Comparison of ENCODE assay signal across 8 cellular contexts in genomic region chr14:67571275-67571990, GRCh38. TPM values are rescaled to one million over a fixed set of nuclear protein-coding genes. Genes with fewer than 3 reads are reported as not detected.
DNase-seq lines count a peak whose midpoint lies in the region; ATAC-seq, FAIRE-seq and TF ChIP-seq lines count a peak whose summit lies in the region.

No MANE protein-coding gene starts in this region.

- no peaks in the 10 kb centered on the region; the same call in 1 of the 2 replicates for H3K36me3 ChIP-seq in RWPE2 (ENCODE audit: low read depth)
- H3K36me3 ChIP-seq in parathyroid adenoma (ENCODE audit: control insufficient read depth, insufficient read depth, low read length) = no peaks in the 10 kb centered on the region
- peaks cover 0 to 21% (median 0%) of the 10 kb centered on the region in 3 donors for H3K36me3 ChIP-seq in tibial nerve

- TF ChIP-seq POLR2A in tibial nerve (IDR thresholded peaks at IDR 0.05) = no peak

- H3K9me3 ChIP-seq in RWPE2 (ENCODE audit: severe bottlenecking) (no peaks in the 10 kb centered on the region), parathyroid adenoma (ENCODE audit: control insufficient read depth, low read length) (no peaks in the 10 kb centered on the region), tibial nerve (no peaks in the 10 kb centered on the region)

- peak overlapping the region; percentile 42 for H2AFZ ChIP-seq in parathyroid adenoma

- no peak overlapping the region for H3K4me3 ChIP-seq in RWPE2 (ENCODE audit: severe bottlenecking)
- H3K4me3 ChIP-seq in parathyroid adenoma (ENCODE audit: low read depth, low read length) = no peak overlapping the region
- H3K4me3 ChIP-seq in tibial nerve = no peak overlapping the region

- DNase-seq in activated gamma-delta T cell treated with Interleukin-2 at 50 U/mL for 16 hours = peak; percentile 70
- no peak for DNase-seq in activated gamma-delta T cell (lab: John Stamatoyannopoulos, UW)
- DNase-seq in HuH-7.5 (ENCODE audit: low spot score) = peak; percentile 71
- DNase-seq in RWPE2 (ENCODE audit: low spot score) = no peak
- DNase-seq in activated T-helper 9 cell treated with anti-CD3 and anti-CD28 coated beads, Interleukin-2, amount 50 U/mL, for 16 hours (ENCODE audit: low read depth) = peak; percentile 49
- DNase-seq in frontal cortex (ENCODE audit: low spot score in 2 of 2) = peak; percentile 54 to 65
- peak; percentile 54 to 81 for DNase-seq in tibial nerve (ENCODE audit: low spot score in 2 of 2)

- no peak for TF ChIP-seq EP300 in tibial nerve (IDR thresholded peaks at IDR 0.05)

- no peak for FAIRE-seq in frontal cortex (lab: Jason Lieb, UNC)

- no peak overlapping the region for H3K27ac ChIP-seq in RWPE2 (ENCODE audit: poor library complexity, severe bottlenecking)
- H3K27ac ChIP-seq in parathyroid adenoma = no peak overlapping the region
- no peak overlapping the region for H3K27ac ChIP-seq in tibial nerve

- peak; percentile 80 for ATAC-seq in RWPE2 (ENCODE audit: low read depth)

- H3K79me2 ChIP-seq in parathyroid adenoma = no peaks in the 10 kb centered on the region

- H3K9ac ChIP-seq in parathyroid adenoma = no peak overlapping the region

- WGBS in tibial nerve, 2 donors = 43 to 45% methylated on average over 13 of the region's 14 CpGs

- H3K4me2 ChIP-seq in parathyroid adenoma (ENCODE audit: low read length) = no peak overlapping the region

- TF ChIP-seq CTCF in RWPE2 (IDR thresholded peaks at IDR 0.05; ENCODE audit: poor library complexity, severe bottlenecking) = peak; percentile 98
- peak; percentile 91 for TF ChIP-seq CTCF in parathyroid adenoma (IDR thresholded peaks at IDR 0.05)
- TF ChIP-seq CTCF in tibial nerve (IDR thresholded peaks at IDR 0.05) = peak; percentile 72 to 87 (median 81)

- H3K4me1 ChIP-seq in RWPE2 (ENCODE audit: insufficient read depth, poor library complexity, severe bottlenecking) (peaks cover 11% of the 10 kb centered on the region), parathyroid adenoma (peaks cover 18% of the 10 kb centered on the region), tibial nerve (no peaks in the 10 kb centered on the region)

- H3K27me3 ChIP-seq in RWPE2 (ENCODE audit: insufficient read depth, poor library complexity, severe bottlenecking) (no peaks in the 10 kb centered on the region), parathyroid adenoma (ENCODE audit: control insufficient read depth, insufficient read depth, low read length) (no peaks in the 10 kb centered on the region), tibial nerve (no peaks in the 10 kb centered on the region)

RNA-seq across cellular contexts. Expression of gene PIGH, which starts 28.6 kb away (rescaled TPM):
- 29.8 TPM for total RNA-seq in frontal cortex
- 10 to 100 TPM; 19.2 to 48.8 (median 23.8) TPM for total RNA-seq in tibial nerve

RNA-seq across cellular contexts. Expression of gene PLEKHH1, which starts 38.3 kb away (rescaled TPM):
- total RNA-seq in frontal cortex (7.3 TPM), tibial nerve (10 to 100 TPM in 1 of 4 donors, 1 to 10 TPM in 3; 2.4 to 10.2 (median 4.6) TPM)

RNA-seq across cellular contexts. Expression of gene ARG2, which starts 48.3 kb away (rescaled TPM):
- total RNA-seq in frontal cortex (59.1 TPM), tibial nerve (10 to 100 TPM in 1 of 4 donors, 1 to 10 TPM in 2, under 1 TPM in 1; 0.44 to 21.3 (median 2.6) TPM)

Comparison
In these comparisons a context has a peak if more than half of its experiments do, and no peak if none do; other contexts are left out.
1. DNase-seq: peak in activated gamma-delta T cell treated with Interleukin-2 at 50 U/mL for 16 hours (single experiment), HuH-7.5 (single experiment), activated T-helper 9 cell treated with anti-CD3 and anti-CD28 coated beads, Interleukin-2, amount 50 U/mL, for 16 hours (single experiment), frontal cortex (2 of 2) and tibial nerve (2 of 2); none in activated gamma-delta T cell (single experiment) and RWPE2 (single experiment).
2. Peak in every context shown above with its lines, with median percentiles within 50 percentile points of each other: CTCF ChIP-seq.